In the genomic region with DNA sequence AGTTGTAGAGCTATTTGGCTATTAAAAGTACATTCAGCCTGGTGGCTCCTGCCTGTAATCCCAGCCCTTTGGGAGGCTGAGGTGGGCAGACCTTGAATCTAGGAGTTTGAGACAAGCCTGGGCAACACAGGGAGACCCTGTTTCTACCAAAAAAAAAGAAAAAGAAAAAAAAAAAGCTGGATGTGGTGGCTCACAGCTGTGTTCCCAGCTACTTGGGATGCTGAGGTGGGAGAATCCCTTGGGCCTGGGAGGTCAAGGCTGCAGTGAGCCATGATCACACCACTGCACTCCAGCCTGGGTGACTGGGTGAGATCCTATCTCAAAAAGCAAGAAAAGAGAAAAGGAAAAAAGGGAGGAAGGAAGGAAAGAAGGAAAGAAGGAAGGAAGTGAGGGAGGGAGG, we compare ENCODE assay signal across 29 cellular contexts. TPM values are rescaled to one million over a fixed set of nuclear protein-coding genes. Genes with fewer than 3 reads are reported as not detected.
"Had no signal": no experiment of that assay in that cellular context is flagged by ENCODE, and none has a peak within 500 bp of the region (broad histone marks: within the 10 kb centered on the region; RNA-seq: fewer than 3 reads in every experiment).

No MANE protein-coding gene starts in this region.

- H3K36me3 Mint-ChIP-seq: activated naive CD4-positive, alpha-beta T cell treated with anti-CD3 and anti-CD28 coated beads, Interleukin-2, amount 50 U/mL, for 24 hours; activated naive CD8-positive, alpha-beta T cell treated with anti-CD3 and anti-CD28 coated beads, Interleukin-2, amount 10 ng/mL, durations not matched to agents 7 days and 5 days had no signal

- H3K36me3 ChIP-seq: ascending aorta, cardiac muscle cell had no signal

- H3K4me1 Mint-ChIP-seq: activated naive CD4-positive, alpha-beta T cell treated with anti-CD3 and anti-CD28 coated beads, Interleukin-2, amount 50 U/mL, for 24 hours; central memory CD8-positive, alpha-beta T cell had no signal

- H3K9me3 ChIP-seq: ascending aorta had no signal

- DNase-seq: activated CD4-positive, alpha-beta T cell treated with anti-CD3 and anti-CD28 coated beads, Interleukin-2, amount 50 U/mL, for 48 hours; activated gamma-delta T cell; activated naive CD8-positive, alpha-beta T cell treated with anti-CD3 and anti-CD28 coated beads, Interleukin-2, amount 10 ng/mL, durations not matched to agents 7 days and 5 days; activated T-cell treated with anti-CD3 and anti-CD28 coated beads, Interleukin-2, amount 50 U/mL, for 24 hours; amygdala; Kasumi-1; KG1; NCI-H1092 treated with DMSO at 0.1 percent for 48 hours; NCI-H1417; NCI-H187 treated with DMSO at 0.1 percent for 48 hours; NCI-H2081; NCI-H2171 treated with DMSO at 0.1 percent for 48 hours; NCI-H2227 treated with DMSO at 0.1 percent for 48 hours; NCI-H446; NCI-H510A treated with DMSO at 0.1 percent for 48 hours; NCI-H526 treated with DMSO at 0.1 percent for 48 hours; NCI-H774; Right ventricle myocardium superior had no signal

- H3K9me3 Mint-ChIP-seq: activated CD4-positive, alpha-beta T cell treated with anti-CD3 and anti-CD28 coated beads, Interleukin-2, amount 10 ng/mL, durations not matched to agents 24 days and 14 days; activated naive CD4-positive, alpha-beta T cell treated with anti-CD3 and anti-CD28 coated beads, Interleukin-2, amount 50 U/mL, for 24 hours; activated T-cell treated with anti-CD3 and anti-CD28 coated beads, Interleukin-2, amount 50 U/mL, for 24 hours; activated T-helper 2 cell treated with anti-CD3 and anti-CD28 coated beads, Interferon-gamma antibody, Interleukin-2, Interleukin-4, amounts not matched to agents 10 μg/mL and 5 μg/mL and 100 μg/mL, durations not matched to agents 14 hours and 24 hours and 36 hours; central memory CD8-positive, alpha-beta T cell; T-helper 1 cell treated with Interleukin-12 subunit alpha and Interleukin-12 subunit beta and Interleukin-4 antibody, amounts not matched to agents 30 μg/mL and 1 μg/mL, for 36 hours had no signal

- H3K27ac Mint-ChIP-seq: activated CD4-positive, alpha-beta T cell treated with anti-CD3 and anti-CD28 coated beads, Interleukin-2, amount 10 ng/mL, durations not matched to agents 24 days and 14 days; activated CD8-positive, alpha-beta T cell treated with anti-CD3 and anti-CD28 coated beads, Interleukin-2, amount 10 ng/mL, durations not matched to agents 7 days and 5 days; activated naive CD4-positive, alpha-beta T cell treated with anti-CD3 and anti-CD28 coated beads, Interleukin-2, amount 50 U/mL, for 24 hours; activated naive CD8-positive, alpha-beta T cell treated with anti-CD3 and anti-CD28 coated beads, Interleukin-2, amount 10 ng/mL, durations not matched to agents 7 days and 5 days; activated T-cell treated with anti-CD3 and anti-CD28 coated beads, Interleukin-2, amount 50 U/mL, for 24 hours; activated T-helper 2 cell treated with anti-CD3 and anti-CD28 coated beads, Interferon-gamma antibody, Interleukin-2, Interleukin-4, amounts not matched to agents 10 μg/mL and 5 μg/mL and 100 μg/mL, durations not matched to agents 14 hours and 24 hours and 36 hours; T-helper 1 cell treated with Interleukin-12 subunit alpha and Interleukin-12 subunit beta and Interleukin-4 antibody, amounts not matched to agents 30 μg/mL and 1 μg/mL, for 36 hours; T-helper 2 cell treated with Interferon-gamma antibody and Interleukin-4, amounts not matched to agents 5 μg/mL and 100 μg/mL, for 36 hours had no signal

- H3K4me1 ChIP-seq: ascending aorta had no signal

- H3K27ac ChIP-seq: ascending aorta, cardiac muscle cell, SK-N-MC had no signal

- H3K27me3 ChIP-seq: ascending aorta, cardiac muscle cell had no signal

- H3K4me3 Mint-ChIP-seq: activated CD4-positive, alpha-beta T cell treated with anti-CD3 and anti-CD28 coated beads, Interleukin-2, amount 10 ng/mL, durations not matched to agents 24 days and 14 days; activated CD8-positive, alpha-beta T cell treated with anti-CD3 and anti-CD28 coated beads, Interleukin-2, amount 10 ng/mL, durations not matched to agents 7 days and 5 days; activated naive CD4-positive, alpha-beta T cell treated with anti-CD3 and anti-CD28 coated beads, Interleukin-2, amount 50 U/mL, for 24 hours; activated naive CD8-positive, alpha-beta T cell treated with anti-CD3 and anti-CD28 coated beads, Interleukin-2, amount 10 ng/mL, durations not matched to agents 7 days and 5 days; activated T-cell treated with anti-CD3 and anti-CD28 coated beads, Interleukin-2, amount 50 U/mL, for 24 hours; central memory CD8-positive, alpha-beta T cell; T-helper 1 cell treated with Interleukin-12 subunit alpha and Interleukin-12 subunit beta and Interleukin-4 antibody, amounts not matched to agents 30 μg/mL and 1 μg/mL, for 36 hours; T-helper 2 cell treated with Interferon-gamma antibody and Interleukin-4, amounts not matched to agents 5 μg/mL and 100 μg/mL, for 36 hours had no signal

- H3K4me3 ChIP-seq: ascending aorta, cardiac muscle cell, SK-N-MC had no signal

- H3K27me3 Mint-ChIP-seq: activated CD4-positive, alpha-beta T cell treated with anti-CD3 and anti-CD28 coated beads, Interleukin-2, amount 10 ng/mL, durations not matched to agents 24 days and 14 days had no signal

RNA-seq across cellular contexts. Expression of gene IZUMO2, which starts 9.6 kb away (rescaled TPM):
- total RNA-seq: activated CD4-positive, alpha-beta T cell treated with anti-CD3 and anti-CD28 coated beads, Interleukin-2, amount 10 ng/mL, durations not matched to agents 24 days and 14 days; activated CD8-positive, alpha-beta T cell treated with anti-CD3 and anti-CD28 coated beads, Interleukin-2, amount 10 ng/mL, durations not matched to agents 7 days and 5 days; activated naive CD8-positive, alpha-beta T cell treated with anti-CD3 and anti-CD28 coated beads, Interleukin-2, amount 10 ng/mL, durations not matched to agents 7 days and 5 days; activated T-helper 2 cell treated with anti-CD3 and anti-CD28 coated beads, Interferon-gamma antibody, Interleukin-2, Interleukin-4, amounts not matched to agents 10 μg/mL and 5 μg/mL and 100 μg/mL, durations not matched to agents 14 hours and 24 hours and 36 hours; ascending aorta; cardiac muscle cell; PC-3; Right ventricle myocardium superior had no signal

RNA-seq across cellular contexts. Expression of gene MYH14, which starts 30.7 kb away (rescaled TPM):
- total RNA-seq: activated CD4-positive, alpha-beta T cell treated with anti-CD3 and anti-CD28 coated beads, Interleukin-2, amount 10 ng/mL, durations not matched to agents 24 days and 14 days; activated CD8-positive, alpha-beta T cell treated with anti-CD3 and anti-CD28 coated beads, Interleukin-2, amount 10 ng/mL, durations not matched to agents 7 days and 5 days; activated naive CD8-positive, alpha-beta T cell treated with anti-CD3 and anti-CD28 coated beads, Interleukin-2, amount 10 ng/mL, durations not matched to agents 7 days and 5 days; activated T-helper 2 cell treated with anti-CD3 and anti-CD28 coated beads, Interferon-gamma antibody, Interleukin-2, Interleukin-4, amounts not matched to agents 10 μg/mL and 5 μg/mL and 100 μg/mL, durations not matched to agents 14 hours and 24 hours and 36 hours had no signal
